14 cellular contexts compared by ENCODE assay signal in the genomic region with DNA sequence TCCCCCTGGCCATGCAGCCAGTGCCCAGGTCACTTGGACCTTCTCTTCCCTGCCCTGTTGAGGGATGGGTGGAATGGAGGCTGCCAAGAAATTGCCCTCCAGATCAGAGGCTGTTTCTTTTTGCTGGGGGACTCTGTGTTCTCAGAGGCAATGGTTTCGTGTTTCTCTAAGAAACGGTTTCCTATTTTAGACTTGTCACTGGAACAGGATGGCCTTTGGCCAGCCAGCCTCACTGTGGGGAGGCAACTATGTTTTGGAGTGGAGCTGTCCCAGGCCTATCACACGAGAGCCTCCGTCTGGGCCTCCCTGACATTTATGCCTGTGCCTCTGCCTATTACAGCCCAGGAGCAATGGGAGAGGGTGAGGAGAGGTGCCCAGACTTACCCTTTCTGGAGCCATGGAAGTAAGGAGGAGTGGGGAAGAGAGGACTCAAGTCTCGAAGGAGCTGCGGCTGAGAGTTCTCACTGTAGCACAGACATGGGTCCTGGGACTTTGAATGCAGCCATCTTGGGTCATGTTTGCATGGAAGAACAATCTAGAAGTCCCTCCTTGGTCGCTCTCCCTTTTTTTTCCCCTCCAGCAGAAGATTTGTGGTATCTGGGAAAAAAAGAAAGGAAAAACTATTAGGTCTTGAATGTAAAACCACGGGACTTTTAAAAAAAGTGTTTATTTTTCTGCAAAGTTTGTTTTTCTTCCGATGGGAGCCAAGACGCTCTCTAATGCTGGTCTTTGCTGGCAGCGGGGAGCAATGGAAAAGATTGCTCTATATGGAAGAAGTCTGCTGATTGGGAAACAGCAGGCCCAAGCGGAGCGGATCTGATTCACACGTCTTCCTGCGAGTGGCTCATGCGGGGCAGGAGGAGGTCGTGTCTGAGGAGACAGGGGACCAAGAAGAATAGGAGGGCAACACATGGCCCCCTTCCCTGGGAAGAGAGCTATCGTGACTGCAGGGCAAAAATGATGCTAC.
A peak's percentile ranks its signal among the peaks of the same experiment; 100 is the strongest.
DNase-seq lines count a peak whose midpoint lies in the region; ATAC-seq and TF ChIP-seq lines count a peak whose summit lies in the region.
"Had no signal": no experiment of that assay in that cellular context is flagged by ENCODE, and none has a peak within 500 bp of the region (broad histone marks: within the 10 kb centered on the region; RNA-seq: fewer than 3 reads in every experiment).

No MANE protein-coding gene starts in this region.

- no peaks in the 10 kb centered on the region for H3K9me3 Mint-ChIP-seq in chondrocyte (ENCODE audit: low read depth)
- no peaks in the 10 kb centered on the region for H3K9me3 Mint-ChIP-seq in WTC11
- H3K9me3 Mint-ChIP-seq: activated CD4-positive, alpha-beta memory T cell treated with anti-CD3 and anti-CD28 coated beads, Interleukin-2, amount 10 ng/mL, durations not matched to agents 7 days and 5 days; activated naive CD4-positive, alpha-beta T cell treated with anti-CD3 and anti-CD28 coated beads, Interleukin-2, amount 50 U/mL, for 24 hours; neural progenitor cell had no signal

- H3K4me1 Mint-ChIP-seq in chondrocyte (ENCODE audit: low read depth) (peaks cover 47% of the 10 kb centered on the region), WTC11 (peaks cover 5% of the 10 kb centered on the region; the same call in 1 of the 2 replicates)
- H3K4me1 Mint-ChIP-seq: activated CD4-positive, alpha-beta memory T cell treated with anti-CD3 and anti-CD28 coated beads, Interleukin-2, amount 10 ng/mL, durations not matched to agents 7 days and 5 days; activated naive CD4-positive, alpha-beta T cell treated with anti-CD3 and anti-CD28 coated beads, Interleukin-2, amount 50 U/mL, for 24 hours had no signal

- H3K9me3 ChIP-seq in AG04450 (ENCODE audit: control insufficient read depth, insufficient read depth, low read length), result no peaks in the 10 kb centered on the region
- H3K9me3 ChIP-seq in prostate gland, result no peaks in the 10 kb centered on the region
- H3K9me3 ChIP-seq: A549 had no signal

- H3K4me3 ChIP-seq in AG04450 (ENCODE audit: low read depth, low read length), result no peak overlapping the region
- H3K4me3 ChIP-seq in prostate gland, result no peak overlapping the region
- H3K4me3 ChIP-seq: A549, neural progenitor cell had no signal

- intact Hi-C loops in left ventricle myocardium superior (cut with micrococcal nuclease) (no loop called here), prostate gland (cut with DNase I) (no loop called here)

- peak overlapping the region; percentile 47 for H3K27ac ChIP-seq in AG04450 (ENCODE audit: low read depth, low read length)
- H3K27ac ChIP-seq in prostate gland, result peak overlapping the region; percentile 43 to 59
- H3K27ac ChIP-seq: A549, neural progenitor cell had no signal

- H3K36me3 ChIP-seq in prostate gland, result no peaks in the 10 kb centered on the region
- H3K36me3 ChIP-seq: neural progenitor cell had no signal

- H3K27me3 Mint-ChIP-seq in chondrocyte (ENCODE audit: low read depth) (no peaks in the 10 kb centered on the region), WTC11 (ENCODE audit: low read depth) (peaks cover 43% of the 10 kb centered on the region)

- CTCF ChIA-PET in AG04450 (lab: Charles Lee) (no interaction called here), HEK293T (lab: Yijun Ruan, JAX) (no interaction called here), WTC11 (lab: Charles Lee) (no interaction called here)

- DNase-seq in AG04450 (ENCODE audit: low read depth, low spot score), result peak; percentile 42
- no peak for DNase-seq in chondrocyte (ENCODE audit: low spot score)
- peak; percentile 55 for DNase-seq in left ventricle myocardium superior
- DNase-seq in prostate gland (ENCODE audit: low spot score), result no peak
- DNase-seq in HEK293T (ENCODE audit: extremely low spot score), result no peak
- DNase-seq in SIG-M5 (lab: John Stamatoyannopoulos, UW), result no peak
- DNase-seq in WTC11 (ENCODE audit: low spot score), result no peak
- DNase-seq: activated CD4-positive, alpha-beta memory T cell treated with anti-CD3 and anti-CD28 coated beads, Interleukin-2, amount 10 ng/mL, durations not matched to agents 7 days and 5 days; Calu3; effector memory CD4-positive, alpha-beta T cell had no signal

- ATAC-seq in left ventricle myocardium superior, result peak; percentile 75
- no peak for ATAC-seq in WTC11
- no peak for ATAC-seq in GM19452 (IDR thresholded peaks at IDR 0.05; ENCODE audit: unreplicated experiment)
- ATAC-seq: A549 had no signal

- WGBS in prostate gland, result 69% methylated on average over 18 of the region's 18 CpGs

- no peak for TF ChIP-seq POLR2A in prostate gland (IDR thresholded peaks at IDR 0.05)

- H3K4me1 ChIP-seq in prostate gland (replicated peaks), result no peaks in the 10 kb centered on the region
- H3K4me1 ChIP-seq: A549 had no signal

- TF ChIP-seq CTCF in AG04450 (IDR thresholded peaks at IDR 0.05; ENCODE audit: low read depth, low read length) (no peak), chondrocyte (IDR thresholded peaks at IDR 0.05) (no peak), prostate gland (IDR thresholded peaks at IDR 0.05) (no peak), WTC11 (IDR thresholded peaks at IDR 0.05) (no peak)

- H3K27me3 ChIP-seq in AG04450 (ENCODE audit: control insufficient read depth, insufficient read depth, low read length) (peaks cover 6% of the 10 kb centered on the region), prostate gland (replicated peaks; ENCODE audit: insufficient read depth) (no peaks in the 10 kb centered on the region)

- peak overlapping the region; percentile 96 for H3K27ac Mint-ChIP-seq in chondrocyte (ENCODE audit: unreplicated experiment)
- H3K27ac Mint-ChIP-seq in WTC11, result no peak overlapping the region
- H3K27ac Mint-ChIP-seq: activated CD4-positive, alpha-beta memory T cell treated with anti-CD3 and anti-CD28 coated beads, Interleukin-2, amount 10 ng/mL, durations not matched to agents 7 days and 5 days; activated naive CD4-positive, alpha-beta T cell treated with anti-CD3 and anti-CD28 coated beads, Interleukin-2, amount 50 U/mL, for 24 hours; neural progenitor cell had no signal

- POLR2A ChIA-PET in AG04450 (lab: Yijun Ruan, JAX) (no interaction called here), HEK293T (lab: Yijun Ruan, JAX) (no interaction called here), WTC11 (lab: Charles Lee) (no interaction called here)

- H3K4me3 Mint-ChIP-seq in chondrocyte (ENCODE audit: unreplicated experiment), result peak overlapping the region; percentile 47
- no peak overlapping the region for H3K4me3 Mint-ChIP-seq in WTC11
- H3K4me3 Mint-ChIP-seq: activated CD4-positive, alpha-beta memory T cell treated with anti-CD3 and anti-CD28 coated beads, Interleukin-2, amount 10 ng/mL, durations not matched to agents 7 days and 5 days; activated naive CD4-positive, alpha-beta T cell treated with anti-CD3 and anti-CD28 coated beads, Interleukin-2, amount 50 U/mL, for 24 hours; neural progenitor cell had no signal

- no peaks in the 10 kb centered on the region for H3K36me3 Mint-ChIP-seq in chondrocyte (ENCODE audit: low read depth)
- no peaks in the 10 kb centered on the region for H3K36me3 Mint-ChIP-seq in WTC11
- H3K36me3 Mint-ChIP-seq: activated naive CD4-positive, alpha-beta T cell treated with anti-CD3 and anti-CD28 coated beads, Interleukin-2, amount 50 U/mL, for 24 hours; neural progenitor cell had no signal

TF ChIP-seq in HEK293T, 16 proteins besides CTCF, POLR2A, EP300 and RAD21 (continues in another document):
- TF ChIP-seq BHLHE40 (IDR thresholded peaks at IDR 0.05; ENCODE audit: borderline replicate concordance), result no peak
- no peak for TF ChIP-seq ARNT (IDR thresholded peaks at IDR 0.05)
- no peak for TF ChIP-seq ZNF384 (IDR thresholded peaks at IDR 0.05)
- TF ChIP-seq, protein P1, sequence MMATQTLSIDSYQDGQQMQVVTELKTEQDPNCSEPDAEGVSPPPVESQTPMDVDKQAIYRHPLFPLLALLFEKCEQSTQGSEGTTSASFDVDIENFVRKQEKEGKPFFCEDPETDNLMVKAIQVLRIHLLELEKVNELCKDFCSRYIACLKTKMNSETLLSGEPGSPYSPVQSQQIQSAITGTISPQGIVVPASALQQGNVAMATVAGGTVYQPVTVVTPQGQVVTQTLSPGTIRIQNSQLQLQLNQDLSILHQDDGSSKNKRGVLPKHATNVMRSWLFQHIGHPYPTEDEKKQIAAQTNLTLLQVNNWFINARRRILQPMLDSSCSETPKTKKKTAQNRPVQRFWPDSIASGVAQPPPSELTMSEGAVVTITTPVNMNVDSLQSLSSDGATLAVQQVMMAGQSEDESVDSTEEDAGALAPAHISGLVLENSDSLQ (IDR thresholded peaks at IDR 0.05), result no peak
- TF ChIP-seq HDGF (IDR thresholded peaks at IDR 0.05; ENCODE audit: borderline replicate concordance), result no peak
- TF ChIP-seq L3MBTL2 (conservative IDR thresholded peaks at IDR 0.05), result no peak
- no peak for TF ChIP-seq TARDBP (IDR thresholded peaks at IDR 0.05)
- TF ChIP-seq FOXM1 (IDR thresholded peaks at IDR 0.05; ENCODE audit: borderline replicate concordance), result no peak
- no peak for TF ChIP-seq NFRKB (IDR thresholded peaks at IDR 0.05)
- TF ChIP-seq ELF4 (IDR thresholded peaks at IDR 0.05), result no peak
- no peak for TF ChIP-seq FOXA1 (IDR thresholded peaks at IDR 0.05)
- no peak for TF ChIP-seq SUZ12 (IDR thresholded peaks at IDR 0.05)
- TF ChIP-seq LEF1 (IDR thresholded peaks at IDR 0.05; ENCODE audit: borderline replicate concordance), result no peak

TF ChIP-seq in WTC11, 78 proteins besides CTCF, POLR2A, EP300 and RAD21 (continues in another document):
- TF ChIP-seq, protein P2, sequence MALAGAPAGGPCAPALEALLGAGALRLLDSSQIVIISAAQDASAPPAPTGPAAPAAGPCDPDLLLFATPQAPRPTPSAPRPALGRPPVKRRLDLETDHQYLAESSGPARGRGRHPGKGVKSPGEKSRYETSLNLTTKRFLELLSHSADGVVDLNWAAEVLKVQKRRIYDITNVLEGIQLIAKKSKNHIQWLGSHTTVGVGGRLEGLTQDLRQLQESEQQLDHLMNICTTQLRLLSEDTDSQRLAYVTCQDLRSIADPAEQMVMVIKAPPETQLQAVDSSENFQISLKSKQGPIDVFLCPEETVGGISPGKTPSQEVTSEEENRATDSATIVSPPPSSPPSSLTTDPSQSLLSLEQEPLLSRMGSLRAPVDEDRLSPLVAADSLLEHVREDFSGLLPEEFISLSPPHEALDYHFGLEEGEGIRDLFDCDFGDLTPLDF (CRISPR knock-in tag; IDR thresholded peaks at IDR 0.05), result no peak
- TF ChIP-seq, protein P3, sequence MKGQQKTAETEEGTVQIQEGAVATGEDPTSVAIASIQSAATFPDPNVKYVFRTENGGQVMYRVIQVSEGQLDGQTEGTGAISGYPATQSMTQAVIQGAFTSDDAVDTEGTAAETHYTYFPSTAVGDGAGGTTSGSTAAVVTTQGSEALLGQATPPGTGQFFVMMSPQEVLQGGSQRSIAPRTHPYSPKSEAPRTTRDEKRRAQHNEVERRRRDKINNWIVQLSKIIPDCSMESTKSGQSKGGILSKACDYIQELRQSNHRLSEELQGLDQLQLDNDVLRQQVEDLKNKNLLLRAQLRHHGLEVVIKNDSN (CRISPR knock-in tag; IDR thresholded peaks at IDR 0.05), result no peak
- TF ChIP-seq SMAD3 (CRISPR knock-in tag; IDR thresholded peaks at IDR 0.05; ENCODE audit: borderline replicate concordance) (no peak), FOXP1 (CRISPR knock-in tag; IDR thresholded peaks at IDR 0.05; ENCODE audit: borderline replicate concordance) (no peak)

Comparison
In these comparisons a context has a peak if more than half of its experiments do, and no peak if none do; other contexts are left out.
1. DNase-seq: peak in AG04450 (single experiment) and left ventricle myocardium superior (single experiment); none in chondrocyte (single experiment), prostate gland (single experiment), HEK293T (single experiment), SIG-M5 (single experiment) and WTC11 (single experiment).